ENCODE assay signal across 27 cellular contexts in genomic region chr4:169332595-169332994, GRCh38.
"Had no signal": no experiment of that assay in that cellular context is flagged by ENCODE, and none has a peak within 500 bp of the region (broad histone marks: within the 10 kb centered on the region; RNA-seq: fewer than 3 reads in every experiment).

No MANE protein-coding gene starts in this region.

- H3K36me3 ChIP-seq: adrenal gland, esophagus squamous epithelium, gastroesophageal sphincter had no signal

- H3K27ac ChIP-seq: adrenal gland, body of pancreas, esophagus squamous epithelium, gastroesophageal sphincter had no signal

- H3K27me3 ChIP-seq: adrenal gland, body of pancreas, esophagus squamous epithelium, gastroesophageal sphincter had no signal

- FAIRE-seq: colon had no signal

- DNase-seq: activated CD4-positive, alpha-beta memory T cell treated with anti-CD3 and anti-CD28 coated beads for 36 hours; activated CD4-positive, alpha-beta T cell treated with anti-CD3 and anti-CD28 coated beads for 36 hours; activated CD4-positive, alpha-beta T cell treated with anti-CD3 and anti-CD28 coated beads, Interleukin-2, amount 10 ng/mL, durations not matched to agents 24 days and 14 days; activated CD4-positive, CD25-positive, alpha-beta regulatory T cell; activated CD4-positive, CD25-positive, alpha-beta regulatory T cell treated with anti-CD3 and anti-CD28 coated beads, Interleukin-2, amount 50 U/mL, for 72 hours; activated CD8-positive, alpha-beta memory T cell treated with anti-CD3 and anti-CD28 coated beads, Interleukin-2, amount 10 ng/mL, durations not matched to agents 7 days and 5 days; activated CD8-positive, alpha-beta memory T cell treated with anti-CD3 and anti-CD28 coated beads, Interleukin-2, amount 50 U/mL, for 4 hours; activated CD8-positive, alpha-beta T cell treated with anti-CD3 and anti-CD28 coated beads, Interleukin-2, amount 10 ng/mL, durations not matched to agents 7 days and 5 days; activated effector memory CD4-positive, alpha-beta T cell treated with anti-CD3 and anti-CD28 coated beads, Interleukin-2, amount 50 U/mL, for 16 hours; activated naive CD4-positive, alpha-beta T cell treated with anti-CD3 and anti-CD28 coated beads for 36 hours; activated naive CD8-positive, alpha-beta T cell treated with anti-CD3 and anti-CD28 coated beads for 36 hours; activated naive CD8-positive, alpha-beta T cell treated with anti-CD3 and anti-CD28 coated beads, Interleukin-2, amount 50 U/mL, for 24 hours; activated T-cell treated with anti-CD3 and anti-CD28 coated beads, Interleukin-2, amount 50 U/mL, for 1 hour; activated T-cell treated with anti-CD3 and anti-CD28 coated beads, Interleukin-2, amount 50 U/mL, for 48 hours; adrenal gland; amygdala; aorta; body of pancreas; caudate nucleus; cortex of kidney; effector CD8-positive, alpha-beta T cell; erythroblast; esophagus squamous epithelium; foreskin melanocyte; T-helper 2 cell had no signal

- H3K9me3 ChIP-seq: adrenal gland, body of pancreas, esophagus squamous epithelium, gastroesophageal sphincter had no signal

- H3K4me1 ChIP-seq: adrenal gland, body of pancreas, gastroesophageal sphincter had no signal

- H3K4me3 ChIP-seq: adrenal gland, body of pancreas, esophagus squamous epithelium, gastroesophageal sphincter had no signal
